Comparison of ENCODE assay signal across 13 cellular contexts in the genomic region with DNA sequence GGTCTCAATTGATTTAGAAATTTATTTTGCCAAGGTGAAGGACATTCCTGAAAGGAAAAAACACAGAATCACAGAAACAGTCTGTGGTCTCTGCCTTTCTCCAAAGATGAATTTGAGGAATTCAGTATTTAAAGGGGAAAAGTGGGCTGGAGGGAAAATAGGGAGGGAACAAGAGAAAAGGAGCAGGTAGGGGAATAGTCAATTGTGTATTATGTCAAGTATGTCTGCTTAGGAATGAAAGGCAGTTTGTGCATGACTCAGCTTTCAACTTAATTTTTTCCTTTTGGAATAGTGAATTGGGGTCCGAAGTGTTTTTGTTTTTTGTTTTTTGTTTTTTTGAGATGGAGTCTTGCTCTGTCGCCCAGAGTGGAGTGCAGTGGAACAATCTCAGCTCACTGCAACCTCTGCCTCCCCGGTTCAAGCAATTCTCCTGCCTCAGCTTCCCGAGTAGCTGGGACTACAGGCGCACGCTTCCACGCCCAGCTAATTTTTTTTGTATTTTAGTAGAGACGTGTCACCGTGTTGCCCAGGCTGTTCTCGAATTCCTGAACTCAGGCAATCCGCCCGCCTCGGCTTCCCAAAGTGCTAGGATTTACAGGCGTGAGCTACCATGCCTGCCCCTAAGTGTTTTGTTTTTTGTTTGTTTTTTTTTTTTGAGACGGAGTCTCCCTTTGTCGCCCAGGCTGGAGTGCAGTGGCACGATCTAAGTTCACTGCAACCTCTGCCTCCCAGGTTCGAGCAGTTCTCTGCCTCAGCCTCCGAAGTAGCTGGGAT.
DNase-seq lines count a peak whose midpoint lies in the region; ATAC-seq and TF ChIP-seq lines count a peak whose summit lies in the region.
"Had no signal": no experiment of that assay in that cellular context is flagged by ENCODE, and none has a peak within 500 bp of the region (broad histone marks: within the 10 kb centered on the region; RNA-seq: fewer than 3 reads in every experiment).

No MANE protein-coding gene starts in this region.

- H3K27me3 ChIP-seq in GM23248 (replicated peaks; ENCODE audit: insufficient read depth): no peaks in the 10 kb centered on the region
- no peaks in the 10 kb centered on the region for H3K27me3 ChIP-seq in mesendoderm (ENCODE audit: insufficient read depth, low read length, poor library complexity)
- no peaks in the 10 kb centered on the region for H3K27me3 ChIP-seq in tibial nerve
- H3K27me3 ChIP-seq: suprapubic skin had no signal

- H2BK15ac ChIP-seq in mesendoderm (replicated peaks; ENCODE audit: low read depth): no peak overlapping the region

- H3K4ac ChIP-seq in mesendoderm (ENCODE audit: low read depth, low read length): no peak overlapping the region

- H3K4me3 ChIP-seq in GM23248 (peak overlapping the region; percentile 96; the same call in 1 of the 2 replicates), mesendoderm (ENCODE audit: low read length) (no peak overlapping the region), tibial nerve (no peak overlapping the region)

- no peaks in the 10 kb centered on the region for H3K79me1 ChIP-seq in mesendoderm (ENCODE audit: low read length)

- H3K23ac ChIP-seq in mesendoderm (ENCODE audit: low read length): no peak overlapping the region

- no peak overlapping the region for H2BK5ac ChIP-seq in mesendoderm (ENCODE audit: low read length)

- no peaks in the 10 kb centered on the region for H3K9me2 ChIP-seq in GM23248 (ENCODE audit: insufficient read depth)

- no peak overlapping the region for H4K8ac ChIP-seq in mesendoderm (ENCODE audit: low read depth, low read length)

- H2AFZ ChIP-seq in GM23248: peak overlapping the region; percentile 36

- peak overlapping the region; percentile 38 for H3K56ac ChIP-seq in mesendoderm (ENCODE audit: low read length)

- no peak for TF ChIP-seq CTCF in tibial nerve (IDR thresholded peaks at IDR 0.05)

- CTCF ChIA-PET in activated CD4-positive, alpha-beta memory T cell treated with anti-CD3 and anti-CD28 coated beads for 36 hours (lab: Charles Lee): interaction anchor here (0.6 to 0.9 kb wide), 2 partner anchors 61 to 588 kb away, joined by 3 read pairs; no protein-coding TSS in a partner anchor

- no peak for ATAC-seq in HG03280 (IDR thresholded peaks at IDR 0.05; ENCODE audit: unreplicated experiment)

- POLR2A ChIA-PET in activated CD4-positive, alpha-beta memory T cell treated with anti-CD3 and anti-CD28 coated beads for 36 hours (lab: Charles Lee): interaction anchor here (0.6 kb wide), 1 partner anchor 21 kb away, joined by 4 read pairs; no protein-coding TSS in a partner anchor

- intact Hi-C loops in activated CD4-positive, alpha-beta memory T cell treated with anti-CD3 and anti-CD28 coated beads for 36 hours (cut with micrococcal nuclease): no loop called here

- no peak for TF ChIP-seq EP300 in tibial nerve (IDR thresholded peaks at IDR 0.05)

- H3K27ac Mint-ChIP-seq in activated CD4-positive, alpha-beta memory T cell treated with anti-CD3 and anti-CD28 coated beads for 36 hours: no peak overlapping the region

- H3K36me3 Mint-ChIP-seq in activated CD4-positive, alpha-beta memory T cell treated with anti-CD3 and anti-CD28 coated beads for 36 hours: no peaks in the 10 kb centered on the region

- H3K4me1 Mint-ChIP-seq in activated CD4-positive, alpha-beta memory T cell treated with anti-CD3 and anti-CD28 coated beads for 36 hours (ENCODE audit: low read depth): peaks cover 20% of the 10 kb centered on the region

- no peak overlapping the region for H2AK5ac ChIP-seq in mesendoderm (ENCODE audit: low read length)

- peaks cover 27% of the 10 kb centered on the region for H3K4me1 ChIP-seq in GM23248 (ENCODE audit: insufficient read depth)
- H3K4me1 ChIP-seq in mesendoderm (ENCODE audit: control insufficient read depth, low read depth, low read length): peaks cover 2% of the 10 kb centered on the region
- peaks cover 0 to 29% (median 17%) of the 10 kb centered on the region in 4 donors for H3K4me1 ChIP-seq in tibial nerve

- peaks cover 4% of the 10 kb centered on the region; the same call in 1 of the 2 replicates for H4K20me1 ChIP-seq in GM23248 (ENCODE audit: insufficient read depth)

- H3K27me3 Mint-ChIP-seq in activated CD4-positive, alpha-beta memory T cell treated with anti-CD3 and anti-CD28 coated beads for 36 hours: no peaks in the 10 kb centered on the region

- no peaks in the 10 kb centered on the region for H3K36me3 ChIP-seq in GM23248 (ENCODE audit: low read depth)
- no peaks in the 10 kb centered on the region for H3K36me3 ChIP-seq in mesendoderm (ENCODE audit: control insufficient read depth, insufficient read depth, low read length)
- H3K36me3 ChIP-seq in tibial nerve: no peaks in the 10 kb centered on the region
- H3K36me3 ChIP-seq: suprapubic skin had no signal

- H3F3A ChIP-seq in GM23248 (ENCODE audit: insufficient read depth): peaks cover 13% of the 10 kb centered on the region

- H3K4me2 ChIP-seq in GM23248 (ENCODE audit: unreplicated experiment): no peak overlapping the region
- no peak overlapping the region for H3K4me2 ChIP-seq in mesendoderm (ENCODE audit: low read length)

- no peak overlapping the region for H2BK120ac ChIP-seq in mesendoderm (ENCODE audit: low read depth, low read length)

- H3K18ac ChIP-seq in mesendoderm (ENCODE audit: low read length): no peak overlapping the region

- H3K9me3 Mint-ChIP-seq in activated CD4-positive, alpha-beta memory T cell treated with anti-CD3 and anti-CD28 coated beads for 36 hours: no peaks in the 10 kb centered on the region

- H3K27ac ChIP-seq in GM23248 (no peak overlapping the region), mesendoderm (ENCODE audit: low read depth, low read length) (no peak overlapping the region), tibial nerve (peak overlapping the region in 2 of 4 donors; percentile 100)
- H3K27ac ChIP-seq: suprapubic skin had no signal

- H3K79me2 ChIP-seq in GM23248 (ENCODE audit: insufficient read depth) (peaks cover 31% of the 10 kb centered on the region), mesendoderm (ENCODE audit: control insufficient read depth, insufficient read depth, low read length) (peaks cover 30% of the 10 kb centered on the region)

- no peak overlapping the region for H4K5ac ChIP-seq in mesendoderm (ENCODE audit: low read length)

- peak; percentile 5 for DNase-seq in A172 (ENCODE audit: low spot score)
- no peak for DNase-seq in GM23248
- DNase-seq in activated CD4-positive, alpha-beta memory T cell treated with anti-CD3 and anti-CD28 coated beads for 36 hours: no peak
- peak; percentile 63 for DNase-seq in mesendoderm
- DNase-seq in OCI-M2 (lab: John Stamatoyannopoulos, UW; ENCODE audit: unreplicated experiment): no peak
- DNase-seq in occipital lobe (lab: John Stamatoyannopoulos, UW): no peak
- no peak for DNase-seq in tibial nerve (ENCODE audit: low spot score in 2 of 2)
- DNase-seq: activated effector memory CD4-positive, alpha-beta T cell treated with anti-CD3 and anti-CD28 coated beads, Interleukin-2, amount 50 U/mL, for 16 hours; Calu3; KBM-7; NCI-H510A had no signal

- TF ChIP-seq POLR2A in tibial nerve (IDR thresholded peaks at IDR 0.05): no peak

- WGBS in GM23248 (ENCODE audit: low coverage in 1 of 2, low lambda C conversion rate in 2 of 2, missing lambda C conversion rate in 2 of 2), 2 experiments: 90 to 94% methylated on average over 19 of the region's 19 CpGs
- no CpG with 5 or more reads among the region's 19 CpGs for WGBS in mesendoderm (ENCODE audit: extremely low coverage, insufficient coverage, low lambda C conversion rate)
- WGBS in tibial nerve, 2 donors: 79 to 88% methylated on average over 19 of the region's 19 CpGs

- H3K9me3 ChIP-seq in GM23248 (ENCODE audit: low read depth): no peaks in the 10 kb centered on the region
- H3K9me3 ChIP-seq in tibial nerve: no peaks in the 10 kb centered on the region
- H3K9me3 ChIP-seq: suprapubic skin had no signal

- H3K4me3 Mint-ChIP-seq in activated CD4-positive, alpha-beta memory T cell treated with anti-CD3 and anti-CD28 coated beads for 36 hours: peak overlapping the region; percentile 34

- in situ Hi-C loops in GM23248 (cut with MboI): no loop called here

- H3K9ac ChIP-seq in GM23248 (peak overlapping the region; percentile 100; the same call in 1 of the 2 replicates), mesendoderm (ENCODE audit: low read length) (peak overlapping the region; percentile 17)

Comparison
In these comparisons a context has a peak if more than half of its experiments do, and no peak if none do; other contexts are left out.
1. DNase-seq: peak in A172 (single experiment) and mesendoderm (single experiment); none in GM23248 (single experiment), activated CD4-positive, alpha-beta memory T cell treated with anti-CD3 and anti-CD28 coated beads for 36 hours (single experiment), OCI-M2 (single experiment), occipital lobe (single experiment) and tibial nerve (0 of 2).